Comparison of ENCODE assay signal across 8 cellular contexts in the genomic region with DNA sequence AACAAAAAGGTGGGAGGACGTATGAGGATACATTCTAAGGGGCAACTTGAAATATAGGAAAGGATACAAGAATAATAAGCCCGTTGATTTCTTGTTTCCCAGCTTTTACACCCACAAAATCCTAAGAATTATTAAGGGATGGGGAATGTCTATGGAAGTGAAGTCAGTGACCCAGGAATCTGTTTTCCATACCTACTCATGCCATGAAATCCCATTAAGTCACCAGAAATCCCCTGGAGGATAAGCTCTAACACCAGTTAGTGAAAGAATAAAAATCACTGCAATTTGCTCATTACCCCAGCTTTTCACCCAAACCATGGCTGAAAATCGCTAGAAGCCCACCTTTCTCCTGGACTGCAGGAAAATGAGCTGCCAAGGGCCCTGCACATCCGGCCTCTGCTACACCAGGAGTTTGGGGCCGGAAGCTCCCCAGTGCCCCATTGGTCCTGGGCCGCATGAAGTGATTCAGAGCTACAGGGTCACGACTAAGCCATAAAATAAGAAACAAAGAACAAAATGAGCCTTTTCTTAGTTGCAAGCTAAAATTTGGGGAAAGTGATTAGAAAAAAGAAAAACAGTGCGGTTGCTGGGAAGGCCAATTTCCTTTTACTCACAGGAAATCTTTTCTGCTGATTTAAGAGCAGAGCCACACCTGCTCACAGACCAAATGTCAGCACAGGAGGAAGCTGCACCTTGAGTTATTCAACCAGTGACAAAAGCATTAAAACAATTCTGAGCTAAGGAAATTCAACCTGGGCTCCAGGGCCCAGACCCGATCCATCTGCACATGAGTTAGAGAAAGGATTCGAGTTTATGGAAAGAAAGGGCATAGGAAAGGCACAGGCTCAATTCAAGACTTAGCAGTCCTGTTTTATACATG. TPM values are rescaled to one million over a fixed set of nuclear protein-coding genes. Genes with fewer than 3 reads are reported as not detected.
DNase-seq lines count a peak whose midpoint lies in the region; ATAC-seq and TF ChIP-seq lines count a peak whose summit lies in the region.

No MANE protein-coding gene starts in this region.

- H3K27me3 Mint-ChIP-seq in activated CD8-positive, alpha-beta memory T cell treated with anti-CD3 and anti-CD28 coated beads, Interleukin-2, amount 10 ng/mL, durations not matched to agents 7 days and 5 days, result no peaks in the 10 kb centered on the region
- no peaks in the 10 kb centered on the region for H3K27me3 Mint-ChIP-seq in activated T-helper 2 cell treated with anti-CD3 and anti-CD28 coated beads, Interferon-gamma antibody, Interleukin-2, Interleukin-4, amounts not matched to agents 10 μg/mL and 5 μg/mL and 100 μg/mL, durations not matched to agents 14 hours and 24 hours and 36 hours (ENCODE audit: low read depth)

- H3K4me3 ChIP-seq in suprapubic skin, result no peak overlapping the region

- TF ChIP-seq CTCF in suprapubic skin (IDR thresholded peaks at IDR 0.05), result no peak

- no peaks in the 10 kb centered on the region for H3K9me3 Mint-ChIP-seq in activated CD8-positive, alpha-beta memory T cell treated with anti-CD3 and anti-CD28 coated beads, Interleukin-2, amount 10 ng/mL, durations not matched to agents 7 days and 5 days (ENCODE audit: low read depth)
- peaks cover 5% of the 10 kb centered on the region for H3K9me3 Mint-ChIP-seq in activated T-helper 2 cell treated with anti-CD3 and anti-CD28 coated beads, Interferon-gamma antibody, Interleukin-2, Interleukin-4, amounts not matched to agents 10 μg/mL and 5 μg/mL and 100 μg/mL, durations not matched to agents 14 hours and 24 hours and 36 hours

- TF ChIP-seq EP300 in suprapubic skin (IDR thresholded peaks at IDR 0.05), result no peak

- TF ChIP-seq POLR2A in suprapubic skin (IDR thresholded peaks at IDR 0.05), result no peak

- no peak overlapping the region for H3K4me3 Mint-ChIP-seq in activated CD8-positive, alpha-beta memory T cell treated with anti-CD3 and anti-CD28 coated beads, Interleukin-2, amount 10 ng/mL, durations not matched to agents 7 days and 5 days
- H3K4me3 Mint-ChIP-seq in activated T-helper 2 cell treated with anti-CD3 and anti-CD28 coated beads, Interferon-gamma antibody, Interleukin-2, Interleukin-4, amounts not matched to agents 10 μg/mL and 5 μg/mL and 100 μg/mL, durations not matched to agents 14 hours and 24 hours and 36 hours (ENCODE audit: low read depth), result no peak overlapping the region

- peaks cover 31% of the 10 kb centered on the region for H3K4me1 Mint-ChIP-seq in activated CD8-positive, alpha-beta memory T cell treated with anti-CD3 and anti-CD28 coated beads, Interleukin-2, amount 10 ng/mL, durations not matched to agents 7 days and 5 days
- H3K4me1 Mint-ChIP-seq in activated T-helper 2 cell treated with anti-CD3 and anti-CD28 coated beads, Interferon-gamma antibody, Interleukin-2, Interleukin-4, amounts not matched to agents 10 μg/mL and 5 μg/mL and 100 μg/mL, durations not matched to agents 14 hours and 24 hours and 36 hours (ENCODE audit: low read depth), result peaks cover 33% of the 10 kb centered on the region

- peak; percentile 40 for DNase-seq in activated CD8-positive, alpha-beta memory T cell treated with anti-CD3 and anti-CD28 coated beads, Interleukin-2, amount 10 ng/mL, durations not matched to agents 7 days and 5 days
- DNase-seq in activated CD8-positive, alpha-beta memory T cell treated with anti-CD3 and anti-CD28 coated beads, Interleukin-2, amount 50 U/mL, for 4 hours, result no peak
- DNase-seq in activated T-helper 2 cell treated with anti-CD3 and anti-CD28 coated beads, Interferon-gamma antibody, Interleukin-2, Interleukin-4, amounts not matched to agents 10 μg/mL and 5 μg/mL and 100 μg/mL, durations not matched to agents 14 hours and 24 hours and 36 hours (ENCODE audit: low spot score), result no peak
- DNase-seq in suprapubic skin (ENCODE audit: low spot score in 2 of 2) (no peak), ACHN (no peak), HuH-7.5 (ENCODE audit: low spot score) (no peak), NCI-H446 treated with DMSO at 0.1 percent for 48 hours (lab: John Stamatoyannopoulos, UW) (no peak)

- no peaks in the 10 kb centered on the region for H3K36me3 ChIP-seq in suprapubic skin

- H3K27ac Mint-ChIP-seq in activated CD8-positive, alpha-beta memory T cell treated with anti-CD3 and anti-CD28 coated beads, Interleukin-2, amount 10 ng/mL, durations not matched to agents 7 days and 5 days, result peak overlapping the region; percentile 65
- H3K27ac Mint-ChIP-seq in activated T-helper 2 cell treated with anti-CD3 and anti-CD28 coated beads, Interferon-gamma antibody, Interleukin-2, Interleukin-4, amounts not matched to agents 10 μg/mL and 5 μg/mL and 100 μg/mL, durations not matched to agents 14 hours and 24 hours and 36 hours, result peak overlapping the region; percentile 67

- in situ Hi-C loops in ACHN (cut with HindIII; ENCODE audit: low pct_ligation_motif_present, low pct_unique_long_range_greater_than_20kb, low sequenced_read_pairs), result no loop called here

- peaks cover 10% of the 10 kb centered on the region for H3K36me3 Mint-ChIP-seq in activated CD8-positive, alpha-beta memory T cell treated with anti-CD3 and anti-CD28 coated beads, Interleukin-2, amount 10 ng/mL, durations not matched to agents 7 days and 5 days
- H3K36me3 Mint-ChIP-seq in activated T-helper 2 cell treated with anti-CD3 and anti-CD28 coated beads, Interferon-gamma antibody, Interleukin-2, Interleukin-4, amounts not matched to agents 10 μg/mL and 5 μg/mL and 100 μg/mL, durations not matched to agents 14 hours and 24 hours and 36 hours (ENCODE audit: low read depth), result peaks cover 16% of the 10 kb centered on the region

- WGBS in suprapubic skin, result 83% methylated on average over 10 of the region's 10 CpGs

- H3K27me3 ChIP-seq in layer of hippocampus (ENCODE audit: control insufficient read depth, insufficient read depth, low read length) (no peaks in the 10 kb centered on the region), suprapubic skin (no peaks in the 10 kb centered on the region)

- H3K27ac ChIP-seq in layer of hippocampus (ENCODE audit: low read depth, low read length), result peak overlapping the region; percentile 71
- peak overlapping the region; percentile 42 for H3K27ac ChIP-seq in suprapubic skin

- no peak for ATAC-seq in activated CD8-positive, alpha-beta memory T cell treated with anti-CD3 and anti-CD28 coated beads, Interleukin-2, amount 10 ng/mL, durations not matched to agents 7 days and 5 days

- H3K4me1 ChIP-seq in suprapubic skin, result peaks cover 48% of the 10 kb centered on the region

- intact Hi-C loops in activated T-helper 2 cell treated with anti-CD3 and anti-CD28 coated beads, Interferon-gamma antibody, Interleukin-2, Interleukin-4, amounts not matched to agents 10 μg/mL and 5 μg/mL and 100 μg/mL, durations not matched to agents 14 hours and 24 hours and 36 hours (cut with micrococcal nuclease), result no loop called here

- no peaks in the 10 kb centered on the region for H3K9me3 ChIP-seq in suprapubic skin

- CTCF ChIA-PET in activated CD8-positive, alpha-beta memory T cell treated with anti-CD3 and anti-CD28 coated beads, Interleukin-2, amount 10 ng/mL, durations not matched to agents 7 days and 5 days (lab: Charles Lee), result no interaction called here

RNA-seq across cellular contexts. Expression of a gene that starts 40.3 kb away (rescaled TPM):
- total RNA-seq in activated CD8-positive, alpha-beta memory T cell treated with anti-CD3 and anti-CD28 coated beads, Interleukin-2, amount 10 ng/mL, durations not matched to agents 7 days and 5 days, result 10 to 100 TPM; 20.2 to 21.4 TPM
- total RNA-seq in activated T-helper 2 cell treated with anti-CD3 and anti-CD28 coated beads, Interferon-gamma antibody, Interleukin-2, Interleukin-4, amounts not matched to agents 10 μg/mL and 5 μg/mL and 100 μg/mL, durations not matched to agents 14 hours and 24 hours and 36 hours, result 27.6 and 27.7 TPM in 2 replicates
- total RNA-seq in suprapubic skin, result 10 to 100 TPM; 13.6 to 21.8 (median 18.2) TPM
